8 cellular contexts compared by ENCODE assay signal in the genomic region with DNA sequence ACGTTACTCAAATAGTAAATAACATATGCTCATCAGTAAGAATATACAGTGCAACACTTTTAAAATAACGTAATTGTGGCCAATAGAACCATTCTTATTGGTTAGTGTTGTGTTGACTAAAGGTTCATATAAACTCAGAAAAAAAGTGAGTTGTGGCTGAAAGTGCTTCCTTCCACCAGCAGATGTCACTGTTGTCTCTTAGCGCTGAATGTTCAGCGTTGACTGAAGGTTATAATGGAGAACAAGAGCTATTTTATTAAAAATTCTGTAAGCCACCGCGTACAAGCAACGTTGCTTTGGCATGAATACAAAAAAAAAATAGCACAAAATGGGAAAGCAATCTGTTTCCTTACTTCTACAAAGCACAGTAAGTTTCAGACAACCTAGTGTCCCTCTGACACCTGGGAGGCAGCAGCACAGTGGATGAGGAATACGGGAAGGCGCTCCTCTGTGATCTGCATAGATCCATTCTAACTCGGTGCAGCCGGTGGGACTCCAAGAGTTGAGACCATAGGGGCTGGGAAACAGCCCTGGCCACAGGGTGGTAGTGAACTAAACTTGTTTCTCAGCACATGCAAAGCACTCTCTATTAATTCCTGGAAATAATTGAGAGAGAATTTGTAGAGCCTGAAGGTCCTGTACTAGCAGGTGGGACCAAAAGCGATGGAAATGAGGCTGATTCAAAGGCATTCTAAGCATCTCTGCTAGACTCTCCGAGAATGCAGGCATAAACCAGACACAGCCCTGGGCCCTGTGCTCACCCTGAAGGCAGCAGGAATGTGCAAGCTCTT. TPM values are rescaled to one million over a fixed set of nuclear protein-coding genes. Genes with fewer than 3 reads are reported as not detected.
A peak's percentile ranks its signal among the peaks of the same experiment; 100 is the strongest.
DNase-seq lines count a peak whose midpoint lies in the region; ATAC-seq, FAIRE-seq and TF ChIP-seq lines count a peak whose summit lies in the region.

No MANE protein-coding gene starts in this region.

- no peaks in the 10 kb centered on the region for H3K36me3 ChIP-seq in esophagus squamous epithelium
- H3K36me3 ChIP-seq in naive thymus-derived CD4-positive, alpha-beta T cell (ENCODE audit: control insufficient read depth in 2 of 3, insufficient read depth in 3 of 3, low read length in 3 of 3): no peaks in the 10 kb centered on the region

- FAIRE-seq in TTC549 (lab: Jason Lieb, UNC): peak; percentile 58

- WGBS in esophagus squamous epithelium, 2 donors: 26% methylated on average over 13 of the region's 13 CpGs

- H3K4me1 ChIP-seq in esophagus squamous epithelium: no peaks in the 10 kb centered on the region
- H3K4me1 ChIP-seq in naive thymus-derived CD4-positive, alpha-beta T cell (ENCODE audit: control insufficient read depth in 2 of 2, insufficient read depth in 2 of 2, low read length in 2 of 2): no peaks in the 10 kb centered on the region

- H3K27ac ChIP-seq in AG04450 (ENCODE audit: low read depth, low read length) (no peak overlapping the region), esophagus squamous epithelium (no peak overlapping the region)
- H3K27ac ChIP-seq in naive thymus-derived CD4-positive, alpha-beta T cell (ENCODE audit: low read depth, low read length): no peak overlapping the region

- H3K4me3 ChIP-seq in AG04450 (ENCODE audit: low read depth, low read length) (no peak overlapping the region), NB4 (ENCODE audit: low read depth, low read length) (no peak overlapping the region), esophagus squamous epithelium (no peak overlapping the region)
- H3K4me3 ChIP-seq in naive thymus-derived CD4-positive, alpha-beta T cell (ENCODE audit: low read length): no peak overlapping the region

- intact Hi-C loops in esophagus squamous epithelium (cut with DNase I): no loop called here
- intact Hi-C loops in naive thymus-derived CD4-positive, alpha-beta T cell (cut with micrococcal nuclease): loop anchor here (1.0 to 10.0 kb wide), 4 partner anchors 10 to 787 kb away; no protein-coding TSS in a partner anchor

- no peaks in the 10 kb centered on the region for H3K36me3 Mint-ChIP-seq in naive thymus-derived CD4-positive, alpha-beta T cell

- peaks cover 0 to 4% (median 0%) of the 10 kb centered on the region in 11 donors for H3K9me3 Mint-ChIP-seq in naive thymus-derived CD4-positive, alpha-beta T cell

- H3K4me1 Mint-ChIP-seq in naive thymus-derived CD4-positive, alpha-beta T cell: peaks cover 4 to 13% (median 7%) of the 10 kb centered on the region in 7 donors

- no peak overlapping the region for H3K27ac Mint-ChIP-seq in naive thymus-derived CD4-positive, alpha-beta T cell

- H3K27me3 ChIP-seq in AG04450 (ENCODE audit: control insufficient read depth, insufficient read depth, low read length) (peaks cover 7% of the 10 kb centered on the region), esophagus squamous epithelium (peaks cover 0 to 13% (median 0%) of the 10 kb centered on the region in 4 donors)
- no peaks in the 10 kb centered on the region for H3K27me3 ChIP-seq in naive thymus-derived CD4-positive, alpha-beta T cell (ENCODE audit: control insufficient read depth in 2 of 2, insufficient read depth in 2 of 2, low read length in 2 of 2)

- peak; percentile 32 for DNase-seq in AG04450 (ENCODE audit: low read depth, low spot score)
- peak; percentile 67 for DNase-seq in NB4 (ENCODE audit: low read depth)
- no peak for DNase-seq in esophagus squamous epithelium (lab: John Stamatoyannopoulos, UW)
- peak in 5 of 9 donors; percentile 25 to 45 (median 30) for DNase-seq in naive thymus-derived CD4-positive, alpha-beta T cell
- no peak for DNase-seq in DMS153 treated with DMSO at 0.1 percent for 48 hours (lab: John Stamatoyannopoulos, UW; ENCODE audit: unreplicated experiment)

- H3K4me3 Mint-ChIP-seq in naive thymus-derived CD4-positive, alpha-beta T cell: peak overlapping the region in 1 of 10 donors; percentile 23

- TF ChIP-seq POLR2A in NB4 (IDR thresholded peaks at IDR 0.05; ENCODE audit: extremely low read depth, insufficient read length) (no peak), esophagus squamous epithelium (IDR thresholded peaks at IDR 0.05) (no peak)

- CTCF ChIA-PET in AG04450 (lab: Charles Lee): interaction anchor here (0.6 to 3.2 kb wide), 71 partner anchors 9 to 1502 kb away, joined by 3 to 41 read pairs (median 4); a partner anchor contains a TSS
- CTCF ChIA-PET in naive thymus-derived CD4-positive, alpha-beta T cell (lab: Charles Lee): interaction anchor here (0.6 kb wide), 1 partner anchor 364 kb away, joined by 3 read pairs; no protein-coding TSS in a partner anchor

- H3K9me3 ChIP-seq in AG04450 (ENCODE audit: control insufficient read depth, insufficient read depth, low read length): no peaks in the 10 kb centered on the region
- H3K9me3 ChIP-seq in esophagus squamous epithelium: no peaks in the 10 kb centered on the region
- no peaks in the 10 kb centered on the region for H3K9me3 ChIP-seq in naive thymus-derived CD4-positive, alpha-beta T cell (ENCODE audit: control insufficient read depth in 2 of 3, low read length in 3 of 3)

- ATAC-seq in HG02588 (IDR thresholded peaks at IDR 0.05; ENCODE audit: unreplicated experiment): peak; percentile 81
- peak; percentile 69 for ATAC-seq in naive thymus-derived CD4-positive, alpha-beta T cell

- POLR2A ChIA-PET in AG04450 (lab: Yijun Ruan, JAX): interaction anchor here (0.7 kb wide), 1 partner anchor 843 kb away, joined by 3 read pairs; no protein-coding TSS in a partner anchor
- POLR2A ChIA-PET in naive thymus-derived CD4-positive, alpha-beta T cell (lab: Charles Lee): no interaction called here

- peak; percentile 93 for TF ChIP-seq CTCF in AG04450 (IDR thresholded peaks at IDR 0.05; ENCODE audit: low read depth, low read length)
- peak; percentile 87 for TF ChIP-seq CTCF in GM12872 (IDR thresholded peaks at IDR 0.05; ENCODE audit: insufficient read depth, low read depth, low read length)
- TF ChIP-seq CTCF in NB4 (IDR thresholded peaks at IDR 0.05; ENCODE audit: low read depth, low read length): peak; percentile 90
- TF ChIP-seq CTCF in esophagus squamous epithelium (IDR thresholded peaks at IDR 0.05): peak; percentile 66 to 84 (median 76)

- H3K27me3 Mint-ChIP-seq in naive thymus-derived CD4-positive, alpha-beta T cell: peaks cover 26 to 65% (median 39%) of the 10 kb centered on the region in 5 donors

RNA-seq across cellular contexts. Expression of a gene that starts 23.9 kb away (rescaled TPM):
- polyA plus RNA-seq in AG04450 (2011; rRNA removed): not detected in 2 replicates
- polyA minus RNA-seq in AG04450 (2011; rRNA and poly(A)+ RNA removed): not detected in 2 replicates
- total RNA-seq in esophagus squamous epithelium: 1 to 10 TPM in 3 of 4 donors, not detected in 1; 1.2 to 5.7 (median 1.4) TPM
- not detected for total RNA-seq in naive thymus-derived CD4-positive, alpha-beta T cell
- not detected for polyA plus RNA-seq in naive thymus-derived CD4-positive, alpha-beta T cell

Comparison
In these comparisons a context has a peak if more than half of its experiments do, and no peak if none do; other contexts are left out.
1. DNase-seq: peak in AG04450 (single experiment), NB4 (single experiment) and naive thymus-derived CD4-positive, alpha-beta T cell (5 of 9); none in esophagus squamous epithelium (single experiment) and DMS153 treated with DMSO at 0.1 percent for 48 hours (single experiment).
2. Peak in every context shown above with its lines, with median percentiles within 50 percentile points of each other: CTCF ChIP-seq.